ENCODE assay signal across 23 cellular contexts in the genomic region with DNA sequence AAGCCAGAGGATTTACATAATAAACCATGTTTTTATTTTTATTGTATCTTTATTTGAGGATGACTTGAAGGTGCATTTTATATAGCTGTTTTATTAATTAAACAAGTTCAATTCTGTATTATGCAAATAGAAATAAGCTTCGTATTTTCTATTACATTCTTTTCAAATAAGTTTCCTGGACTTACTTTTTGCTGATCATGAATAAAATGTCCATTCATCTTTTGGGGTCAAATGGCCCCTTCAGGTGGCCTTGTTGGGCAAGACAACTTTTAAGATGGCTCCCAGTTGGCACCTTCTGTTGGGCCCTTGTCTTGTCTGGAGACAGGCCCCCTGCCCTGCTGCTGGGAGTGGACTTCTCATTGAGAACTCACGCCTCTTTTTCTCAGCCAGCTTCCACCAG.
DNase-seq lines count a peak whose midpoint lies in the region; ATAC-seq, FAIRE-seq and TF ChIP-seq lines count a peak whose summit lies in the region.
"Had no signal": no experiment of that assay in that cellular context is flagged by ENCODE, and none has a peak within 500 bp of the region (broad histone marks: within the 10 kb centered on the region; RNA-seq: fewer than 3 reads in every experiment).

No MANE protein-coding gene starts in this region.

- CTCF ChIA-PET in A549 (lab: Yijun Ruan, JAX) (no interaction called here), K562 (lab: Yijun Ruan, JAX; ENCODE audit: low intra/inter-chr PET ratio) (no interaction called here)

- 3% methylated on average over 2 of the region's 2 CpGs for WGBS in A549 (ENCODE audit: missing lambda C conversion rate)
- 3% methylated on average over 2 of the region's 2 CpGs for whole genome bisulfite sequencing in K562 (ENCODE audit: insufficient coverage, low coverage, missing lambda C conversion rate)

- no peak for ATAC-seq in A549
- no peak for ATAC-seq in K562
- no peak for ATAC-seq in GM19395 (IDR thresholded peaks at IDR 0.05; ENCODE audit: unreplicated experiment)
- ATAC-seq: GM12878 had no signal

- BruUV-seq in K562 (replicated peaks; lab: Mats Ljungman, UMichigan): no TSS peak

- H3K27ac ChIP-seq in A549 (no peak overlapping the region), K562 (ENCODE audit: extremely low read depth, low read depth, low read length) (no peak overlapping the region), osteoblast (ENCODE audit: low read depth, low read length) (no peak overlapping the region)
- H3K27ac ChIP-seq: BLaER1 had no signal

- H3K4me3 ChIP-seq in A549 (no peak overlapping the region), K562 (no peak overlapping the region), osteoblast (ENCODE audit: insufficient read depth, low read length) (no peak overlapping the region)
- H3K4me3 ChIP-seq: BLaER1, GM12878 had no signal

- no peak for TF ChIP-seq POLR2A in A549 (IDR thresholded peaks at IDR 0.05; ENCODE audit: low read length)
- no peak for TF ChIP-seq POLR2A in K562 (conservative IDR thresholded peaks at IDR 0.05)

- H3K27me3 ChIP-seq in K562 (ENCODE audit: control insufficient read depth in 2 of 2, insufficient read depth in 2 of 2, low read length in 2 of 2) (no peaks in the 10 kb centered on the region), osteoblast (ENCODE audit: insufficient read depth, low read length) (no peaks in the 10 kb centered on the region)
- H3K27me3 ChIP-seq: BE2C, BLaER1 had no signal

- no peaks in the 10 kb centered on the region for H3K4me1 ChIP-seq in A549
- no peaks in the 10 kb centered on the region for H3K4me1 ChIP-seq in K562 (replicated peaks in 1 of 2; ENCODE audit: control insufficient read depth in 2 of 2, insufficient read depth in 2 of 2, low read length in 2 of 2)
- H3K4me1 ChIP-seq in osteoblast (ENCODE audit: insufficient read depth, low read length): no peaks in the 10 kb centered on the region
- H3K4me1 ChIP-seq: BE2C had no signal

- TF ChIP-seq RAD21 in A549 (conservative IDR thresholded peaks at IDR 0.05 in 1 of 2, IDR thresholded peaks at IDR 0.05 in 1 of 2) (no peak), K562 (CRISPR knock-in tag; conservative IDR thresholded peaks at IDR 0.05 in 1 of 2, IDR thresholded peaks at IDR 0.05 in 1 of 2) (no peak)

- POLR2A ChIA-PET in A549 (lab: Yijun Ruan, JAX): no interaction called here
- POLR2A ChIA-PET in K562 (lab: Yijun Ruan, JAX): interaction anchor here (0.6 kb wide), 2 partner anchors 24 to 221 kb away, joined by 3 read pairs; no protein-coding TSS in a partner anchor

- TF ChIP-seq CTCF in A549 (IDR thresholded peaks at IDR 0.05) (no peak), K562 (IDR thresholded peaks at IDR 0.05 in 2 of 3, conservative IDR thresholded peaks at IDR 0.05 in 1 of 3; ENCODE audit: insufficient read depth in 2 of 3, low read depth in 1 of 3, low read length in 3 of 3) (no peak), osteoblast (IDR thresholded peaks at IDR 0.05; ENCODE audit: extremely low read depth, low read depth, low read length) (no peak)

- intact Hi-C loops in K562 (cut with micrococcal nuclease): no loop called here

- H3K79me2 ChIP-seq in K562 (ENCODE audit: control insufficient read depth, insufficient read depth, low read length): no peaks in the 10 kb centered on the region
- no peaks in the 10 kb centered on the region for H3K79me2 ChIP-seq in osteoblast (ENCODE audit: insufficient read depth, low read length)

- H3K9me3 ChIP-seq in A549: no peaks in the 10 kb centered on the region
- no peaks in the 10 kb centered on the region for H3K9me3 ChIP-seq in K562 (replicated peaks; ENCODE audit: control insufficient read depth, insufficient read depth, low read depth, low read length)
- no peaks in the 10 kb centered on the region for H3K9me3 ChIP-seq in osteoblast (ENCODE audit: low read depth, low read length)
- H3K9me3 ChIP-seq: BE2C, BLaER1 had no signal

- H3K9me1 ChIP-seq in K562 (ENCODE audit: control insufficient read depth, insufficient read depth, low read length): no peaks in the 10 kb centered on the region

- H2AFZ ChIP-seq in K562 (ENCODE audit: low read depth, low read length) (no peak overlapping the region), osteoblast (ENCODE audit: low read length) (no peak overlapping the region)

- no peak for TF ChIP-seq EP300 in A549 (IDR thresholded peaks at IDR 0.05)
- TF ChIP-seq EP300 in K562 (IDR thresholded peaks at IDR 0.05; ENCODE audit: low read length): no peak

- FAIRE-seq in A549 (lab: Jason Lieb, UNC) (no peak), K562 (lab: Jason Lieb, UNC) (no peak)
- FAIRE-seq: A204.1, GM12878, GM12892, GM18507, GM19239 had no signal

- DNase-seq in A549 (ENCODE audit: low read depth in 1 of 2, low spot score in 1 of 2) (no peak), K562 (ENCODE audit: extremely low read depth in 1 of 4, low spot score in 3 of 4) (no peak), osteoblast (ENCODE audit: insufficient read length, low spot score, missing footprints) (peak; percentile 41), AG08395 (ENCODE audit: low spot score) (no peak)
- DNase-seq: 8988T; BE2C; C1 segment of cervical spinal cord; CD4-positive, alpha-beta memory T cell; CD8-positive, alpha-beta memory T cell; COR-L47; DMS 273 treated with DMSO at 0.1 percent for 48 hours; DMS153; DMS53; DMS79; DND-41; GDM1 had no signal

- H3K9ac ChIP-seq in K562 (ENCODE audit: insufficient read depth in 1 of 2, low read depth in 2 of 2, low read length in 2 of 2): no peak overlapping the region
- H3K9ac ChIP-seq: BLaER1 had no signal

- H4K20me1 ChIP-seq in K562 (replicated peaks; ENCODE audit: control insufficient read depth, insufficient read depth, low read length) (no peaks in the 10 kb centered on the region), osteoblast (ENCODE audit: insufficient read depth, low read length) (no peaks in the 10 kb centered on the region)
- H4K20me1 ChIP-seq: BLaER1 had no signal

- H3K4me2 ChIP-seq in A549: no peak overlapping the region
- no peak overlapping the region for H3K4me2 ChIP-seq in K562 (ENCODE audit: insufficient read depth, low read length)
- no peak overlapping the region for H3K4me2 ChIP-seq in osteoblast (ENCODE audit: insufficient read depth, low read length)
- H3K4me2 ChIP-seq: BLaER1 had no signal

- in situ Hi-C loops in K562 (cut with MboI): no loop called here

- H3K36me3 ChIP-seq in K562 (ENCODE audit: control insufficient read depth, insufficient read depth, low read length) (no peaks in the 10 kb centered on the region), osteoblast (ENCODE audit: insufficient read depth, low read length) (no peaks in the 10 kb centered on the region)
- H3K36me3 ChIP-seq: BE2C, BLaER1 had no signal

TF ChIP-seq in A549, 52 proteins besides CTCF, POLR2A, EP300 and RAD21:
- TF ChIP-seq MAFK (IDR thresholded peaks at IDR 0.05; ENCODE audit: partially characterized antibody) (peak; percentile 13), KDM5A (IDR thresholded peaks at IDR 0.05) (no peak)

TF ChIP-seq in K562, 482 proteins besides CTCF, POLR2A, EP300 and RAD21:
- TF ChIP-seq KLF10 (CRISPR knock-in tag; IDR thresholded peaks at IDR 0.05): no peak
- TF ChIP-seq ZNF316 (IDR thresholded peaks at IDR 0.05): peak; percentile 37; the same call in 1 of the 2 replicates

Comparison
In these comparisons a context has a peak if more than half of its experiments do, and no peak if none do; other contexts are left out.
1. Of the 35 proteins assayed by ChIP-seq in both K562 and A549: peak only in K562: none; only in A549: MAFK; in both: none; in neither: 34.